Comparison of ENCODE assay signal across 27 cellular contexts in the genomic region with DNA sequence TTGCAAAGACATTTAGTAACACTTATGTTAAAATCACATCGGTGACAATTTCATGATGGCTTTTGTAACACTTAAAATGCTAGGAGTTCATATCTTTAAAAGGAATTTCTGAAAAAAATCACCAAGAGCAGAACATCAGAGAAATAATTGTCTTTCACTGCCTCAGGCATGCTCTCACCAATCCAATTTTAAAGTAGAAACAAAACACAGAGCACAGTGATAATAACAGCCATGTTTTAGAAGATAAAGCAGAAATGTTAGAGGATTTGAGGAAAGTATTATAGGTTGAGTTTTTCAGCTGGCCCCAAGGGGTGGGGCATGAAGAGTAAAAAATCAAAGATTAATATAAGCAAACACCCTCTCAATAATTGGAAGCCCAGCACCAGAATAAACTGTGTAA.
"Had no signal": no experiment of that assay in that cellular context is flagged by ENCODE, and none has a peak within 500 bp of the region (broad histone marks: within the 10 kb centered on the region; RNA-seq: fewer than 3 reads in every experiment).

No MANE protein-coding gene starts in this region.

- H3K27ac ChIP-seq: stomach, suprapubic skin, testis, thoracic aorta, thyroid gland, tibial artery, tibial nerve, transverse colon, upper lobe of left lung, upper lobe of right lung, uterus, vagina had no signal

- FAIRE-seq: urothelium cell line had no signal

- H3K27me3 ChIP-seq: stomach, suprapubic skin, testis, thyroid gland, tibial artery, tibial nerve, transverse colon, upper lobe of left lung, upper lobe of right lung, uterus, vagina had no signal

- H3K36me3 ChIP-seq: stomach, suprapubic skin, thoracic aorta, thyroid gland, tibial artery, tibial nerve, transverse colon, upper lobe of left lung, upper lobe of right lung, uterus, vagina had no signal

- H3K4me1 ChIP-seq: suprapubic skin, testis, thyroid gland, tibial artery, tibial nerve, transverse colon, upper lobe of left lung, upper lobe of right lung, uterus, vagina had no signal

- ATAC-seq: stimulated activated effector memory CD8-positive, alpha-beta T cell treated with anti-CD3 and anti-CD28 coated beads, Interleukin-12 subunit alpha, Interleukin-12 subunit beta, amount 100 ng/mL, for 72 hours; stimulated activated memory B cell treated with anti-CD40 and anti-IgM and Interleukin-4, amounts not matched to agents 10 μg/mL and 1 μg/mL and 100 μg/mL, for 72 hours; stimulated activated naive B cell treated with anti-CD40 and anti-IgM and Interleukin-4, amounts not matched to agents 10 μg/mL and 1 μg/mL and 100 μg/mL, for 72 hours; stimulated activated naive CD8-positive, alpha-beta T cell treated with anti-CD3 and anti-CD28 coated beads, Interleukin-15, amount 100 ng/mL, for 72 hours; stimulated activated naive CD8-positive, alpha-beta T cell treated with anti-CD3 and anti-CD28 coated beads, Interleukin-15, Interleukin-2, amounts not matched to agents 100 U/mL and 50 U/mL, for 24 hours; upper lobe of right lung had no signal

- H3K9me3 ChIP-seq: stomach, suprapubic skin, testis, thoracic aorta, thyroid gland, tibial artery, tibial nerve, transverse colon, upper lobe of left lung, upper lobe of right lung, uterus, vagina had no signal

- H3K4me3 ChIP-seq: stomach, suprapubic skin, testis, thoracic aorta, thyroid gland, tibial artery, tibial nerve, transverse colon, upper lobe of left lung, upper lobe of right lung, uterus, vagina had no signal

- DNase-seq: stimulated activated CD4-positive, alpha-beta T cell treated with anti-CD3 and anti-CD28 coated beads, Interleukin-2, amount 100 ng/mL, for 48 hours; stimulated activated CD4-positive, alpha-beta T cell treated with anti-CD3 and anti-CD28 coated beads, Interleukin-4, amount 100 ng/mL, for 1 hour; stimulated activated CD4-positive, alpha-beta T cell treated with anti-CD3 and anti-CD28 coated beads, Interleukin-4, amount 100 ng/mL, for 24 hours; stimulated activated CD4-positive, alpha-beta T cell treated with anti-CD3 and anti-CD28 coated beads, Interleukin-4, amount 100 ng/mL, for 4 hours; stimulated activated CD8-positive, alpha-beta memory T cell treated with anti-CD3 and anti-CD28 coated beads, Interleukin-4, amount 100 ng/mL, for 48 hours; stimulated activated naive B cell treated with anti-CD40 and anti-IgM and Interleukin-4, amounts not matched to agents 10 μg/mL and 1 μg/mL and 100 μg/mL, for 72 hours; stimulated activated naive CD4-positive, alpha-beta T cell; stimulated activated naive CD4-positive, alpha-beta T cell treated with Interleukin-2 at 50 U/mL for 16 hours; stimulated activated naive CD8-positive, alpha-beta T cell treated with anti-CD3 and anti-CD28 coated beads, Interleukin-15, amount 100 ng/mL, for 72 hours; stimulated activated naive CD8-positive, alpha-beta T cell treated with anti-CD3 and anti-CD28 coated beads, Interleukin-15, Interleukin-2, amounts not matched to agents 100 U/mL and 50 U/mL, for 24 hours; stomach; substantia nigra; testis; thyroid gland; tibial artery; transverse colon; trophoblast cell; upper lobe of left lung; upper lobe of right lung; uterus had no signal
